In genomic region chr2:217407466-217407865, GRCh38 we compare ENCODE assay signal across 30 cellular contexts.
"Had no signal": no experiment of that assay in that cellular context is flagged by ENCODE, and none has a peak within 500 bp of the region (broad histone marks: within the 10 kb centered on the region; RNA-seq: fewer than 3 reads in every experiment).

No MANE protein-coding gene starts in this region.

- H3K36me3 Mint-ChIP-seq: activated naive CD8-positive, alpha-beta T cell; mesothelial cell of epicardium had no signal

- ATAC-seq: activated CD4-positive, CD25-positive, alpha-beta regulatory T cell treated with anti-CD3 and anti-CD28 coated beads, Interleukin-2, amount 50 U/mL, for 24 hours; body of pancreas; left cardiac atrium; left ventricle myocardium superior; pancreas; T-helper 17 cell had no signal

- H3K36me3 ChIP-seq: cardiac muscle cell, colonic mucosa, pancreas, prostate gland, tibial nerve, WERI-Rb-1 had no signal

- H3K9me3 Mint-ChIP-seq: mesothelial cell of epicardium had no signal

- H3K27me3 Mint-ChIP-seq: activated naive CD8-positive, alpha-beta T cell had no signal

- H3K4me1 Mint-ChIP-seq: naive B cell, T-helper 17 cell had no signal

- H3K27me3 ChIP-seq: body of pancreas, cardiac muscle cell, colonic mucosa, pancreas, tibial nerve had no signal

- H3K4me1 ChIP-seq: body of pancreas, colonic mucosa, pancreas, prostate gland had no signal

- H3K9me3 ChIP-seq: body of pancreas, colonic mucosa, pancreas, prostate gland, tibial nerve had no signal

- H3K4me3 Mint-ChIP-seq: activated naive CD8-positive, alpha-beta T cell; mesothelial cell of epicardium; naive B cell; T-helper 17 cell had no signal

- H3K4me3 ChIP-seq: body of pancreas, cardiac muscle cell, colonic mucosa, pancreas, prostate gland, tibial nerve had no signal

- H3K27ac Mint-ChIP-seq: activated naive CD8-positive, alpha-beta T cell; mesothelial cell of epicardium; T-helper 17 cell had no signal

- H3K27ac ChIP-seq: body of pancreas, cardiac muscle cell, colonic mucosa, pancreas, prostate gland, tibial nerve, WERI-Rb-1 had no signal

- DNase-seq: activated CD4-positive, alpha-beta T cell treated with anti-CD3 and anti-CD28 coated beads for 48 hours; activated CD4-positive, alpha-beta T cell treated with anti-CD3 and anti-CD28 coated beads, Interleukin-2, amount 50 U/mL, for 48 hours; activated CD8-positive, alpha-beta memory T cell treated with anti-CD3 and anti-CD28 coated beads for 24 hours; activated effector memory CD4-positive, alpha-beta T cell treated with Interleukin-2 at 50 U/mL for 16 hours; activated naive CD4-positive, alpha-beta T cell treated with Interleukin-2 at 50 U/mL for 16 hours; aorta; body of pancreas; cerebellar nuclear complex; colonic mucosa; effector CD8-positive, alpha-beta T cell; foreskin fibroblast; head of caudate nucleus; hippocampal formation; left cardiac atrium; left ventricle myocardium superior; naive B cell; pancreas; retina; stimulated activated CD4-positive, alpha-beta T cell treated with anti-CD3 and anti-CD28 coated beads, Interleukin-15, amount 100 ng/mL, for 24 hours; stimulated activated CD4-positive, alpha-beta T cell treated with anti-CD3 and anti-CD28 coated beads, Interleukin-2, amount 100 ng/mL, for 24 hours; stimulated activated naive CD4-positive, alpha-beta T cell treated with Interleukin-2 at 50 U/mL for 16 hours; T-helper 17 cell; T1000; WERI-Rb-1 had no signal
